Comparison of ENCODE assay signal across 13 cellular contexts in genomic region chr11:119583585-119583984, GRCh38.
DNase-seq lines count a peak whose midpoint lies in the region; ATAC-seq and TF ChIP-seq lines count a peak whose summit lies in the region.
"Had no signal": no experiment of that assay in that cellular context is flagged by ENCODE, and none has a peak within 500 bp of the region (broad histone marks: within the 10 kb centered on the region; RNA-seq: fewer than 3 reads in every experiment).

No MANE protein-coding gene starts in this region.

- TF ChIP-seq CTCF in OCI-LY7 (conservative IDR thresholded peaks at IDR 0.05; ENCODE audit: low read length) = peak; percentile 56
- peak; percentile 26 for TF ChIP-seq CTCF in progenitor cell of endocrine pancreas (IDR thresholded peaks at IDR 0.05; ENCODE audit: unreplicated experiment)

- no peaks in the 10 kb centered on the region for H3K9me3 Mint-ChIP-seq in progenitor cell of endocrine pancreas (ENCODE audit: low read depth)
- peaks cover 0 to 5% (median 0%) of the 10 kb centered on the region in 11 donors for H3K9me3 Mint-ChIP-seq in naive thymus-derived CD4-positive, alpha-beta T cell
- H3K9me3 Mint-ChIP-seq: activated CD4-positive, alpha-beta memory T cell treated with anti-CD3 and anti-CD28 coated beads, Interleukin-2, amount 10 ng/mL, durations not matched to agents 7 days and 5 days had no signal

- H3K4me1 ChIP-seq in OCI-LY7 (ENCODE audit: insufficient read depth, low read length, poor library complexity, severe bottlenecking) = no peaks in the 10 kb centered on the region
- no peaks in the 10 kb centered on the region for H3K4me1 ChIP-seq in naive thymus-derived CD4-positive, alpha-beta T cell (ENCODE audit: control insufficient read depth in 2 of 2, insufficient read depth in 2 of 2, low read length in 2 of 2)

- H4K20me1 ChIP-seq in OCI-LY7 (ENCODE audit: insufficient read depth, low read length) = no peaks in the 10 kb centered on the region

- H3K27ac Mint-ChIP-seq in progenitor cell of endocrine pancreas = no peak overlapping the region
- no peak overlapping the region for H3K27ac Mint-ChIP-seq in naive thymus-derived CD4-positive, alpha-beta T cell
- H3K27ac Mint-ChIP-seq: activated CD4-positive, alpha-beta memory T cell treated with anti-CD3 and anti-CD28 coated beads, Interleukin-2, amount 10 ng/mL, durations not matched to agents 7 days and 5 days had no signal

- H3K4me3 ChIP-seq in OCI-LY7 (ENCODE audit: low read depth, low read length, poor library complexity, severe bottlenecking) = no peak overlapping the region
- H3K4me3 ChIP-seq in naive thymus-derived CD4-positive, alpha-beta T cell (ENCODE audit: low read length) = no peak overlapping the region
- H3K4me3 ChIP-seq: GM12878 had no signal

- H3K27me3 ChIP-seq in naive thymus-derived CD4-positive, alpha-beta T cell (ENCODE audit: control insufficient read depth in 2 of 2, insufficient read depth in 2 of 2, low read length in 2 of 2) = peaks cover 3 to 4% of the 10 kb centered on the region in 2 donors
- H3K27me3 ChIP-seq: pancreas had no signal

- BruUV-seq in OCI-LY7 (replicated peaks; lab: Mats Ljungman, UMichigan) = no TSS peak

- CTCF ChIA-PET in OCI-LY7 (lab: Charles Lee; ENCODE audit: unreplicated experiment) = no interaction called here
- CTCF ChIA-PET in naive thymus-derived CD4-positive, alpha-beta T cell (lab: Charles Lee) = no interaction called here

- H3K9me3 ChIP-seq in OCI-LY7 (ENCODE audit: low read length) = no peaks in the 10 kb centered on the region
- H3K9me3 ChIP-seq in naive thymus-derived CD4-positive, alpha-beta T cell (ENCODE audit: control insufficient read depth in 2 of 3, low read length in 3 of 3) = no peaks in the 10 kb centered on the region
- H3K9me3 ChIP-seq: pancreas had no signal

- no peak overlapping the region for H2AFZ ChIP-seq in OCI-LY7 (ENCODE audit: low read length)

- no peaks in the 10 kb centered on the region for H3K9me2 ChIP-seq in OCI-LY7 (ENCODE audit: insufficient read depth, low read length)

- H3K4me3 Mint-ChIP-seq in progenitor cell of endocrine pancreas (ENCODE audit: low read depth) = no peak overlapping the region
- H3K4me3 Mint-ChIP-seq in naive thymus-derived CD4-positive, alpha-beta T cell = peak overlapping the region in 2 of 10 donors; percentile 49 to 75

- peaks cover 7% of the 10 kb centered on the region for H3K4me1 Mint-ChIP-seq in progenitor cell of endocrine pancreas (ENCODE audit: low read depth)
- peaks cover 0 to 14% (median 8%) of the 10 kb centered on the region in 7 donors for H3K4me1 Mint-ChIP-seq in naive thymus-derived CD4-positive, alpha-beta T cell

- H3K79me2 ChIP-seq in OCI-LY7 (ENCODE audit: insufficient read depth, low read depth, low read length) = no peaks in the 10 kb centered on the region

- H3K27ac ChIP-seq in OCI-LY7 (ENCODE audit: low read depth, low read length, poor library complexity, severe bottlenecking) (no peak overlapping the region), epithelial cell of prostate (peak overlapping the region; percentile 74)
- no peak overlapping the region for H3K27ac ChIP-seq in naive thymus-derived CD4-positive, alpha-beta T cell (ENCODE audit: low read depth, low read length)
- H3K27ac ChIP-seq: tibial nerve had no signal

- intact Hi-C loops in OCI-LY7 (cut with micrococcal nuclease; ENCODE audit: unreplicated experiment) = no loop called here
- intact Hi-C loops in naive thymus-derived CD4-positive, alpha-beta T cell (cut with micrococcal nuclease) = no loop called here

- H3K27me3 Mint-ChIP-seq in progenitor cell of endocrine pancreas = peaks cover 34% of the 10 kb centered on the region
- H3K27me3 Mint-ChIP-seq in naive thymus-derived CD4-positive, alpha-beta T cell = peaks cover 48 to 73% (median 64%) of the 10 kb centered on the region in 5 donors

- H3K36me3 Mint-ChIP-seq in progenitor cell of endocrine pancreas (ENCODE audit: insufficient read depth) = no peaks in the 10 kb centered on the region
- H3K36me3 Mint-ChIP-seq in naive thymus-derived CD4-positive, alpha-beta T cell = no peaks in the 10 kb centered on the region

- no peak overlapping the region for H3K4me2 ChIP-seq in OCI-LY7 (ENCODE audit: low read length)

- DNase-seq in activated CD4-positive, alpha-beta T cell treated with anti-CD3 and anti-CD28 coated beads for 48 hours = peak; percentile 5
- no peak for DNase-seq in activated CD4-positive, alpha-beta T cell treated with anti-CD3 and anti-CD28 coated beads, Interleukin-2, amount 50 U/mL, for 4 hours
- DNase-seq in OCI-LY7 (ENCODE audit: low spot score) (no peak), epithelial cell of prostate (ENCODE audit: low read depth, low spot score) (no peak), progenitor cell of endocrine pancreas (ENCODE audit: low spot score, unreplicated experiment) (no peak), NCI-H1436 (lab: John Stamatoyannopoulos, UW) (no peak)
- no peak for DNase-seq in naive thymus-derived CD4-positive, alpha-beta T cell
- DNase-seq: T-helper 9 cell had no signal

- POLR2A ChIA-PET in OCI-LY7 (lab: Charles Lee) = interaction anchor here (0.7 to 1.1 kb wide), 2 partner anchors 15 to 444 kb away, joined by 3 to 4 read pairs; no protein-coding TSS in a partner anchor
- POLR2A ChIA-PET in naive thymus-derived CD4-positive, alpha-beta T cell (lab: Charles Lee) = no interaction called here

- H3K36me3 ChIP-seq in OCI-LY7 (ENCODE audit: insufficient read depth, low read length) = no peaks in the 10 kb centered on the region
- no peaks in the 10 kb centered on the region for H3K36me3 ChIP-seq in naive thymus-derived CD4-positive, alpha-beta T cell (ENCODE audit: control insufficient read depth in 2 of 3, insufficient read depth in 3 of 3, low read length in 3 of 3)
- H3K36me3 ChIP-seq: pancreas, tibial nerve had no signal

- ATAC-seq in naive thymus-derived CD4-positive, alpha-beta T cell = no peak
- ATAC-seq in GM18858 (IDR thresholded peaks at IDR 0.05; ENCODE audit: unreplicated experiment) = no peak
